23 cellular contexts compared by ENCODE assay signal in genomic region chr16:68607443-68607842, GRCh38. TPM values are rescaled to one million over a fixed set of nuclear protein-coding genes. Genes with fewer than 3 reads are reported as not detected.
A peak's percentile ranks its signal among the peaks of the same experiment; 100 is the strongest.
DNase-seq lines count a peak whose midpoint lies in the region; ATAC-seq and TF ChIP-seq lines count a peak whose summit lies in the region.
"Had no signal": no experiment of that assay in that cellular context is flagged by ENCODE, and none has a peak within 500 bp of the region (broad histone marks: within the 10 kb centered on the region; RNA-seq: fewer than 3 reads in every experiment).

No MANE protein-coding gene starts in this region.

- TF ChIP-seq CTCF in NB4 (IDR thresholded peaks at IDR 0.05; ENCODE audit: low read depth, low read length) (no peak), RWPE1 (conservative IDR thresholded peaks at IDR 0.05; ENCODE audit: low read depth) (no peak), endothelial cell (IDR thresholded peaks at IDR 0.05; ENCODE audit: unreplicated experiment) (no peak)

- no peak for TF ChIP-seq POLR2A in NB4 (IDR thresholded peaks at IDR 0.05; ENCODE audit: extremely low read depth, insufficient read length)

- ATAC-seq in GM21576 (IDR thresholded peaks at IDR 0.05; ENCODE audit: unreplicated experiment): no peak
- ATAC-seq: GM12878, HepG2 had no signal

- H3K4me3 Mint-ChIP-seq in endothelial cell (ENCODE audit: unreplicated experiment): no peak overlapping the region
- H3K4me3 Mint-ChIP-seq: CD4-positive, CD25-positive, alpha-beta regulatory T cell; CD8-positive, alpha-beta memory T cell had no signal

- POLR2A ChIA-PET in RWPE1 (lab: Yijun Ruan, JAX; ENCODE audit: low non-redundant PET): no interaction called here

- no peak overlapping the region for H3K27ac Mint-ChIP-seq in endothelial cell (ENCODE audit: unreplicated experiment)
- H3K27ac Mint-ChIP-seq: CD4-positive, CD25-positive, alpha-beta regulatory T cell; IgD-negative memory B cell had no signal

- CTCF ChIA-PET in RWPE1 (lab: Yijun Ruan, JAX): no interaction called here

- H3K36me3 Mint-ChIP-seq in endothelial cell (ENCODE audit: low read depth, unreplicated experiment): no peaks in the 10 kb centered on the region

- no peaks in the 10 kb centered on the region for H3K4me1 Mint-ChIP-seq in endothelial cell (ENCODE audit: unreplicated experiment)
- H3K4me1 Mint-ChIP-seq: CD4-positive, CD25-positive, alpha-beta regulatory T cell; CD8-positive, alpha-beta memory T cell; IgD-negative memory B cell had no signal

- H3K27ac ChIP-seq in RWPE1: peak overlapping the region; percentile 44; the same call in 1 of the 2 replicates

- DNase-seq in SIG-M5 treated with dmso at 0.1 percent for 504 hours (lab: John Stamatoyannopoulos, UW; ENCODE audit: unreplicated experiment): peak; percentile 4
- DNase-seq in SIG-M5 (lab: John Stamatoyannopoulos, UW): no peak
- peak; percentile 5 for DNase-seq in Kasumi-1 (lab: John Stamatoyannopoulos, UW)
- peak; percentile 31 for DNase-seq in NB4 (ENCODE audit: low read depth)
- no peak for DNase-seq in RWPE1 (ENCODE audit: low spot score)
- DNase-seq in endothelial cell (ENCODE audit: low spot score): no peak
- no peak for DNase-seq in SK-N-DZ (ENCODE audit: low spot score)
- DNase-seq: ACHN; BE2C; C1 segment of cervical spinal cord; CD4-positive, CD25-positive, alpha-beta regulatory T cell; CD8-positive, alpha-beta memory T cell; COR-L47; DMS 273 treated with DMSO at 0.1 percent for 48 hours; DMS53; DND-41; EL had no signal

- H3K27me3 Mint-ChIP-seq in endothelial cell (ENCODE audit: unreplicated experiment): peaks cover 3% of the 10 kb centered on the region
- H3K27me3 Mint-ChIP-seq: CD4-positive, CD25-positive, alpha-beta regulatory T cell; IgD-negative memory B cell had no signal

- H3K4me3 ChIP-seq in NB4 (ENCODE audit: low read depth, low read length): no peak overlapping the region
- H3K4me3 ChIP-seq: GM12878, HAP-1 had no signal

- H3K9me3 Mint-ChIP-seq in endothelial cell (ENCODE audit: unreplicated experiment): no peaks in the 10 kb centered on the region

RNA-seq across cellular contexts. Expression of gene CDH3, which starts 37.7 kb away (rescaled TPM):
- total RNA-seq in endothelial cell (ENCODE audit: unreplicated experiment): 3.2 TPM
- 0.13 and 0.31 TPM in 2 replicates for polyA plus RNA-seq in SK-N-DZ (2014; cell fraction: cytosol; rRNA removed)
- polyA plus RNA-seq in SK-N-DZ (2014; cell fraction: nucleus; rRNA removed): 0.06 and 0.20 TPM in 2 replicates
- total RNA-seq: CD8-positive, alpha-beta memory T cell; H4; HepG2 had no signal
- polyA plus RNA-seq: IgD-negative memory B cell had no signal

Comparison
In these comparisons a context has a peak if more than half of its experiments do, and no peak if none do; other contexts are left out.
1. DNase-seq: peak in SIG-M5 treated with dmso at 0.1 percent for 504 hours (single experiment), Kasumi-1 (2 of 2) and NB4 (single experiment); none in SIG-M5 (single experiment), RWPE1 (single experiment), endothelial cell (single experiment) and SK-N-DZ (single experiment).